In the genomic region with DNA sequence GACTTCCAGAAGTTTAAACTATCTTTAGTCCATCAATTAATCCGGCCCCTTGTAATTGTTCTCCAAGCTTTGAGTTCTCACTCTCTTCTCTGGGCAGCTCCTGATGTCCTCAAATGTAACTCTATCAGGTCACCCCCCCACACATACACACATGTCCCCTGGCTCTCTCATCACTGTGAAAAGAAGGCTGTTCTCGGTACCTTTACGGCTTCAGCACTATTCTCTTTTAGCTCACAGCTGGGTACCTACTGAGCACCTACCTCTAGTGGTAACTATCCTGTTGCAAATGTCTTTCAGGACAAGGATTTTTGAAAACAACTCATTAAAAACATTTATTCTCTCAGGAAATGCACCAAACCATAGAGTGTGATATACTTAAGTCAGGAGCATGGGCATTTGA, we compare ENCODE assay signal across 35 cellular contexts.
DNase-seq lines count a peak whose midpoint lies in the region; ATAC-seq and TF ChIP-seq lines count a peak whose summit lies in the region.
"Had no signal": no experiment of that assay in that cellular context is flagged by ENCODE, and none has a peak within 500 bp of the region (broad histone marks: within the 10 kb centered on the region; RNA-seq: fewer than 3 reads in every experiment).

No MANE protein-coding gene starts in this region.

- peak; percentile 79 for ATAC-seq in GM23338
- peak; percentile 55 for ATAC-seq in WTC11
- ATAC-seq in gastrocnemius medialis = no peak
- ATAC-seq: A549; CD8-positive, alpha-beta T cell had no signal

- in situ Hi-C loops in gastrocnemius medialis (cut with MboI; ENCODE audit: low sequenced_read_pairs in 4 of 4) = no loop called here

- H3K27me3 Mint-ChIP-seq in GM23338 (ENCODE audit: insufficient read depth, low read depth, poor library complexity) = peaks cover 4% of the 10 kb centered on the region
- H3K27me3 Mint-ChIP-seq in WTC11 (ENCODE audit: low read depth) = peaks cover 39% of the 10 kb centered on the region
- no peaks in the 10 kb centered on the region for H3K27me3 Mint-ChIP-seq in neural progenitor cell (ENCODE audit: insufficient read depth, low read depth)
- H3K27me3 Mint-ChIP-seq: B cell; CD4-positive, alpha-beta memory T cell; CD4-positive, alpha-beta T cell; CD4-positive, CD25-positive, alpha-beta regulatory T cell; CD8-positive, alpha-beta memory T cell had no signal

- H3K27ac ChIP-seq in GM23338 (ENCODE audit: low read depth) (no peak overlapping the region), neural progenitor cell (no peak overlapping the region), WERI-Rb-1 (no peak overlapping the region), gastrocnemius medialis (no peak overlapping the region)
- H3K27ac ChIP-seq: 22Rv1; A549; BLaER1; BLaER1 treated with 17β-estradiol and CSF1 and Interleukin-3, amounts not matched to agents 10 nM and 100 nM; C4-2B had no signal

- CTCF ChIA-PET in WTC11 (lab: Charles Lee) = no interaction called here

- H3K4me1 ChIP-seq in GM23338 (ENCODE audit: insufficient read depth) (peaks cover 7% of the 10 kb centered on the region), neural progenitor cell (no peaks in the 10 kb centered on the region), gastrocnemius medialis (no peaks in the 10 kb centered on the region)
- H3K4me1 ChIP-seq: A549; BE2C; BLaER1; BLaER1 treated with 17β-estradiol and CSF1 and Interleukin-3, amounts not matched to agents 10 nM and 100 nM; Caco-2 had no signal

- H3K9me3 ChIP-seq in neural progenitor cell (ENCODE audit: low read depth) (no peaks in the 10 kb centered on the region), WERI-Rb-1 (ENCODE audit: severe bottlenecking) (no peaks in the 10 kb centered on the region), gastrocnemius medialis (no peaks in the 10 kb centered on the region)
- H3K9me3 ChIP-seq: A549, BE2C, BLaER1, Caco-2 had no signal

- intact Hi-C loops in gastrocnemius medialis (cut with DNase I; ENCODE audit: low total_unique reads) = no loop called here

- no peak overlapping the region for H3K27ac Mint-ChIP-seq in GM23338
- no peak overlapping the region for H3K27ac Mint-ChIP-seq in WTC11
- H3K27ac Mint-ChIP-seq in neural progenitor cell = no peak overlapping the region
- H3K27ac Mint-ChIP-seq: B cell; CD14-positive monocyte; CD4-positive, alpha-beta memory T cell; CD4-positive, alpha-beta T cell; CD4-positive, CD25-positive, alpha-beta regulatory T cell; CD8-positive, alpha-beta memory T cell; CD8-positive, alpha-beta T cell had no signal

- H3K4me1 Mint-ChIP-seq in GM23338 = peaks cover 16% of the 10 kb centered on the region
- H3K4me1 Mint-ChIP-seq in WTC11 = peaks cover 17% of the 10 kb centered on the region
- H3K4me1 Mint-ChIP-seq in neural progenitor cell = no peaks in the 10 kb centered on the region
- H3K4me1 Mint-ChIP-seq: B cell; CD14-positive monocyte; CD4-positive, alpha-beta memory T cell; CD4-positive, CD25-positive, alpha-beta regulatory T cell; CD8-positive, alpha-beta memory T cell had no signal

- H3K36me3 ChIP-seq in GM23338 (ENCODE audit: insufficient read depth) (no peaks in the 10 kb centered on the region), neural progenitor cell (no peaks in the 10 kb centered on the region), WERI-Rb-1 (no peaks in the 10 kb centered on the region), gastrocnemius medialis (no peaks in the 10 kb centered on the region)
- H3K36me3 ChIP-seq: BE2C; BLaER1; BLaER1 treated with 17β-estradiol and CSF1 and Interleukin-3, amounts not matched to agents 10 nM and 100 nM had no signal

- POLR2A ChIA-PET in WTC11 (lab: Charles Lee) = no interaction called here

- no peak for TF ChIP-seq POLR2A in gastrocnemius medialis (IDR thresholded peaks at IDR 0.05)

- H3K4me3 ChIP-seq in GM23338 = no peak overlapping the region
- H3K4me3 ChIP-seq in neural progenitor cell = no peak overlapping the region
- H3K4me3 ChIP-seq in WERI-Rb-1 (ENCODE audit: low read depth, low read length) = no peak overlapping the region
- H3K4me3 ChIP-seq in gastrocnemius medialis = no peak overlapping the region
- H3K4me3 ChIP-seq: A549; BLaER1; BLaER1 treated with 17β-estradiol and CSF1 and Interleukin-3, amounts not matched to agents 10 nM and 100 nM had no signal

- H3F3A ChIP-seq in GM23338 (replicated peaks; ENCODE audit: low read depth) (no peaks in the 10 kb centered on the region), neural progenitor cell (ENCODE audit: low read depth) (no peaks in the 10 kb centered on the region)

- DNase-seq in GM23338 (ENCODE audit: low spot score) = peak; percentile 8
- no peak for DNase-seq in WTC11 (ENCODE audit: low spot score)
- DNase-seq in left kidney (ENCODE audit: low read depth, low spot score) = peak; percentile 10
- peak; percentile 2 for DNase-seq in neural progenitor cell (ENCODE audit: low spot score)
- DNase-seq in activated T-cell treated with anti-CD3 and anti-CD28 coated beads, Interleukin-2, amount 50 U/mL, for 48 hours = no peak
- no peak for DNase-seq in NCI-H1105 treated with DMSO at 0.1 percent for 48 hours (lab: John Stamatoyannopoulos, UW)
- no peak for DNase-seq in WERI-Rb-1
- no peak for DNase-seq in gastrocnemius medialis
- DNase-seq: 8988T; ACHN; AML-193; BE2C; C1 segment of cervical spinal cord; Caco-2; Calu3; CD4-positive, alpha-beta memory T cell; CD4-positive, alpha-beta T cell; CD4-positive, CD25-positive, alpha-beta regulatory T cell; CD8-positive, alpha-beta memory T cell; CD8-positive, alpha-beta T cell; COR-L47; DMS 273 treated with DMSO at 0.1 percent for 48 hours; DMS153; DMS53; DMS79; DMS79 treated with DMSO at 0.1 percent for 48 hours; DND-41; EL had no signal

- H3K9ac ChIP-seq in neural progenitor cell = no peak overlapping the region
- H3K9ac ChIP-seq: BLaER1; BLaER1 treated with 17β-estradiol and CSF1 and Interleukin-3, amounts not matched to agents 10 nM and 100 nM had no signal

- H4K20me1 ChIP-seq in GM23338 (replicated peaks; ENCODE audit: insufficient read depth) (no peaks in the 10 kb centered on the region), neural progenitor cell (ENCODE audit: low read depth) (no peaks in the 10 kb centered on the region)
- H4K20me1 ChIP-seq: BLaER1; BLaER1 treated with 17β-estradiol and CSF1 and Interleukin-3, amounts not matched to agents 10 nM and 100 nM had no signal

- H3K4me3 Mint-ChIP-seq in GM23338 = no peak overlapping the region
- no peak overlapping the region for H3K4me3 Mint-ChIP-seq in WTC11
- no peak overlapping the region for H3K4me3 Mint-ChIP-seq in neural progenitor cell
- H3K4me3 Mint-ChIP-seq: B cell; CD14-positive monocyte; CD4-positive, alpha-beta memory T cell; CD4-positive, alpha-beta T cell; CD4-positive, CD25-positive, alpha-beta regulatory T cell; CD8-positive, alpha-beta memory T cell; CD8-positive, alpha-beta T cell had no signal

- H3K4me2 ChIP-seq in GM23338 = no peak overlapping the region
- no peak overlapping the region for H3K4me2 ChIP-seq in neural progenitor cell
- H3K4me2 ChIP-seq: A549; BLaER1; BLaER1 treated with 17β-estradiol and CSF1 and Interleukin-3, amounts not matched to agents 10 nM and 100 nM had no signal

- TF ChIP-seq CTCF in GM23338 (conservative IDR thresholded peaks at IDR 0.05; ENCODE audit: low read depth in 2 of 2) (no peak), WTC11 (IDR thresholded peaks at IDR 0.05) (no peak), neural progenitor cell (IDR thresholded peaks at IDR 0.05) (no peak), WERI-Rb-1 (IDR thresholded peaks at IDR 0.05; ENCODE audit: low read depth, low read length) (no peak), gastrocnemius medialis (IDR thresholded peaks at IDR 0.05 in 4 of 5, conservative IDR thresholded peaks at IDR 0.05 in 1 of 5) (no peak)

- no peak overlapping the region for H2AFZ ChIP-seq in GM23338
- no peak overlapping the region for H2AFZ ChIP-seq in neural progenitor cell (replicated peaks)

- H3K79me2 ChIP-seq in GM23338 (replicated peaks; ENCODE audit: insufficient read depth) (no peaks in the 10 kb centered on the region), neural progenitor cell (ENCODE audit: low read depth) (no peaks in the 10 kb centered on the region)

- H3K9me2 ChIP-seq in GM23338 (ENCODE audit: insufficient read depth) = no peaks in the 10 kb centered on the region; the same call in 1 of the 2 replicates

- H3K36me3 Mint-ChIP-seq in GM23338 (ENCODE audit: low read depth) (no peaks in the 10 kb centered on the region), WTC11 (no peaks in the 10 kb centered on the region), neural progenitor cell (no peaks in the 10 kb centered on the region)
- H3K36me3 Mint-ChIP-seq: CD14-positive monocyte; CD4-positive, alpha-beta memory T cell; CD4-positive, CD25-positive, alpha-beta regulatory T cell; CD8-positive, alpha-beta memory T cell; CD8-positive, alpha-beta T cell had no signal

- no peaks in the 10 kb centered on the region; the same call in 1 of the 2 replicates for H3K27me3 ChIP-seq in GM23338 (ENCODE audit: insufficient read depth)
- H3K27me3 ChIP-seq in neural progenitor cell = no peaks in the 10 kb centered on the region
- H3K27me3 ChIP-seq in WERI-Rb-1 (ENCODE audit: insufficient read depth, low read depth, severe bottlenecking) = no peaks in the 10 kb centered on the region
- no peaks in the 10 kb centered on the region for H3K27me3 ChIP-seq in gastrocnemius medialis
- H3K27me3 ChIP-seq: BE2C; BLaER1; BLaER1 treated with 17β-estradiol and CSF1 and Interleukin-3, amounts not matched to agents 10 nM and 100 nM had no signal

- H3K9me3 Mint-ChIP-seq in GM23338 (no peaks in the 10 kb centered on the region), WTC11 (peaks cover 5% of the 10 kb centered on the region; the same call in 1 of the 2 replicates), neural progenitor cell (no peaks in the 10 kb centered on the region)
- H3K9me3 Mint-ChIP-seq: CD4-positive, alpha-beta T cell; CD8-positive, alpha-beta T cell had no signal

TF ChIP-seq in GM23338, 12 proteins besides CTCF, POLR2A, EP300 and RAD21 (continues in another document):
- TF ChIP-seq STAT1 (IDR thresholded peaks at IDR 0.05; ENCODE audit: unreplicated experiment) (no peak), EZH2phosphoT487 (IDR thresholded peaks at IDR 0.05; ENCODE audit: unreplicated experiment) (no peak)

TF ChIP-seq in WTC11, 78 proteins besides CTCF, POLR2A, EP300 and RAD21 (continues in another document):
- TF ChIP-seq, protein P1, sequence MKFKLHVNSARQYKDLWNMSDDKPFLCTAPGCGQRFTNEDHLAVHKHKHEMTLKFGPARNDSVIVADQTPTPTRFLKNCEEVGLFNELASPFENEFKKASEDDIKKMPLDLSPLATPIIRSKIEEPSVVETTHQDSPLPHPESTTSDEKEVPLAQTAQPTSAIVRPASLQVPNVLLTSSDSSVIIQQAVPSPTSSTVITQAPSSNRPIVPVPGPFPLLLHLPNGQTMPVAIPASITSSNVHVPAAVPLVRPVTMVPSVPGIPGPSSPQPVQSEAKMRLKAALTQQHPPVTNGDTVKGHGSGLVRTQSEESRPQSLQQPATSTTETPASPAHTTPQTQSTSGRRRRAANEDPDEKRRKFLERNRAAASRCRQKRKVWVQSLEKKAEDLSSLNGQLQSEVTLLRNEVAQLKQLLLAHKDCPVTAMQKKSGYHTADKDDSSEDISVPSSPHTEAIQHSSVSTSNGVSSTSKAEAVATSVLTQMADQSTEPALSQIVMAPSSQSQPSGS (CRISPR knock-in tag; IDR thresholded peaks at IDR 0.05; ENCODE audit: borderline replicate concordance, low read depth) = no peak

Comparison
In these comparisons a context has a peak if more than half of its experiments do, and no peak if none do; other contexts are left out.
1. ATAC-seq: peak in GM23338 (single experiment) and WTC11 (single experiment); none in gastrocnemius medialis (0 of 2).
2. DNase-seq: peak in GM23338 (single experiment), left kidney (single experiment) and neural progenitor cell (single experiment); none in WTC11 (single experiment), activated T-cell treated with anti-CD3 and anti-CD28 coated beads, Interleukin-2, amount 50 U/mL, for 48 hours (0 of 2), NCI-H1105 treated with DMSO at 0.1 percent for 48 hours (single experiment), WERI-Rb-1 (single experiment) and gastrocnemius medialis (0 of 2).